13 cellular contexts compared by ENCODE assay signal in the genomic region with DNA sequence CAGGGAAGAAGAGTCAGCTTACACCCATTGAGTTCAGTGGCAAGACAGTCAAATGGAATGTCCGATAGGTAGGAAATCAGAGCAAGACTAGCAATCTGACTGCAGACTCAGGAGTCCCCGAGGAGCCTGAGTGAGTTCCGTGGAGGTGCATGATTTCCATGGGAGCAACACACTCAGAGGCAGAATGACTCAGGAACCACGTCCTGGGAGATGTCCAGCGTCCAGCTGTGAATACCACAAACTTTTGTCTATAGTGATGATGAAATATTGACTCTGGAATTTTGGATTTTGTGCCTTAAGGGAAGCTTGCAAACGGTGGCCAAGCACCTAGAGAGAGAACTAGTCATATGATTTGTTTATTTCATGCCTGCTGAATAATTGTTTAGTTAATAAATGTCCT.
DNase-seq lines count a peak whose midpoint lies in the region; ATAC-seq and TF ChIP-seq lines count a peak whose summit lies in the region.
"Had no signal": no experiment of that assay in that cellular context is flagged by ENCODE, and none has a peak within 500 bp of the region (broad histone marks: within the 10 kb centered on the region; RNA-seq: fewer than 3 reads in every experiment).

No MANE protein-coding gene starts in this region.

- H3K27ac Mint-ChIP-seq in osteocyte (ENCODE audit: unreplicated experiment), result peak overlapping the region; percentile 91

- H3K4me1 Mint-ChIP-seq in osteocyte (ENCODE audit: unreplicated experiment), result peaks cover 61% of the 10 kb centered on the region

- TF ChIP-seq CTCF in RWPE1 (conservative IDR thresholded peaks at IDR 0.05; ENCODE audit: low read depth) (no peak), fibroblast of mammary gland (conservative IDR thresholded peaks at IDR 0.05; ENCODE audit: control insufficient read depth, insufficient read depth, low read depth, low read length) (no peak), osteocyte (IDR thresholded peaks at IDR 0.05) (no peak)

- POLR2A ChIA-PET in RWPE1 (lab: Yijun Ruan, JAX; ENCODE audit: low non-redundant PET), result no interaction called here

- peak; percentile 94 for DNase-seq in Daoy (ENCODE audit: low read depth)
- DNase-seq in RWPE1 (ENCODE audit: low spot score), result peak; percentile 91
- DNase-seq in fibroblast of mammary gland (ENCODE audit: low read depth), result peak; percentile 96
- DNase-seq in osteocyte (ENCODE audit: extremely low spot score, unreplicated experiment), result peak; percentile 86
- DNase-seq in iPS-NIHi11 (ENCODE audit: low spot score), result no peak
- DNase-seq in HUDEP-2 (lab: John Stamatoyannopoulos, UW; ENCODE audit: unreplicated experiment in 76 of 76), result no peak
- DNase-seq: H9; NCI-H2029 treated with DMSO at 0.1 percent for 48 hours; stimulated activated CD4-positive, alpha-beta T cell treated with anti-CD3 and anti-CD28 coated beads, Interleukin-12 subunit alpha, Interleukin-12 subunit beta, amount 100 ng/mL, for 4 hours; stomach had no signal

- peak overlapping the region; percentile 1 for H3K4me3 Mint-ChIP-seq in osteocyte (ENCODE audit: unreplicated experiment)
- H3K4me3 Mint-ChIP-seq: H9 had no signal

- CTCF ChIA-PET in RWPE1 (lab: Yijun Ruan, JAX), result interaction anchor here (0.6 to 2.0 kb wide), 4 partner anchors 18 to 287 kb away, joined by 3 to 9 read pairs (median 4); no protein-coding TSS in a partner anchor

- ATAC-seq in GM18517 (IDR thresholded peaks at IDR 0.05; ENCODE audit: unreplicated experiment), result no peak
- ATAC-seq in GM18502 (IDR thresholded peaks at IDR 0.05; ENCODE audit: poor library complexity, unreplicated experiment), result no peak

- no peak overlapping the region for H3K4me3 ChIP-seq in fibroblast of mammary gland (ENCODE audit: control insufficient read depth, low read depth, low read length)
- H3K4me3 ChIP-seq: stomach had no signal

- no peaks in the 10 kb centered on the region for H3K36me3 Mint-ChIP-seq in osteocyte (ENCODE audit: unreplicated experiment)

- peak overlapping the region; percentile 79 for H3K27ac ChIP-seq in RWPE1
- H3K27ac ChIP-seq: HL-60, stomach had no signal

- H3K27me3 Mint-ChIP-seq in osteocyte (ENCODE audit: unreplicated experiment), result no peaks in the 10 kb centered on the region

- H3K9me3 Mint-ChIP-seq in osteocyte (ENCODE audit: unreplicated experiment), result no peaks in the 10 kb centered on the region
- H3K9me3 Mint-ChIP-seq: H9 had no signal

Comparison
In these comparisons a context has a peak if more than half of its experiments do, and no peak if none do; other contexts are left out.
1. DNase-seq: peak in Daoy (single experiment), RWPE1 (single experiment), fibroblast of mammary gland (single experiment) and osteocyte (single experiment); none in iPS-NIHi11 (single experiment) and HUDEP-2 (0 of 76).